In the genomic region with DNA sequence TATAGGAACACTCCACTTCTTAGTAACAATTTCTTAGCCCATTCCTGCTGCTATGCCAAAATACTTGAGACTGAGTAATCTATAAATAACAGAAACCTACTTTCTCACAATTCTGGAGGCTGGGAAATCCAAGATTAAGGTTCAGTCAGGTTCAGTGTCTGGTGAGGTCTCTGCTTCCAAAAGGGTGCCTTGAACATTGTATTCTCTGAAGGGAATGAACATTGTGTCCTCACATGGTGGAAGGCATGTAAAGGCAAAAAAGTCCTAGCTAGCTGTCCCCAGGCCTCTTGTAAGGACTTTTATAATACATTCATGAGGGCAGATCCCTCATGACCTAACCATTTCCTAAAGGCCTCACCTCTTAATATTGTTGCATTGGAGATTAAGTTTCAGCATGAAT, we compare ENCODE assay signal across 16 cellular contexts. TPM values are rescaled to one million over a fixed set of nuclear protein-coding genes. Genes with fewer than 3 reads are reported as not detected.
A peak's percentile ranks its signal among the peaks of the same experiment; 100 is the strongest.
DNase-seq lines count a peak whose midpoint lies in the region; ATAC-seq and TF ChIP-seq lines count a peak whose summit lies in the region.
"Had no signal": no experiment of that assay in that cellular context is flagged by ENCODE, and none has a peak within 500 bp of the region (broad histone marks: within the 10 kb centered on the region; RNA-seq: fewer than 3 reads in every experiment).

No MANE protein-coding gene starts in this region.

- no peak for TF ChIP-seq EP300 in upper lobe of left lung (IDR thresholded peaks at IDR 0.05)

- H3K27me3 ChIP-seq in ascending aorta (no peaks in the 10 kb centered on the region), dorsolateral prefrontal cortex (no peaks in the 10 kb centered on the region), upper lobe of left lung (no peaks in the 10 kb centered on the region), PC-3 (ENCODE audit: low read length) (no peaks in the 10 kb centered on the region)

- H3K4me1 ChIP-seq in ascending aorta: peaks cover 6 to 14% of the 10 kb centered on the region in 2 donors
- H3K4me1 ChIP-seq in upper lobe of left lung: peaks cover 9 to 15% (median 13%) of the 10 kb centered on the region in 4 donors
- H3K4me1 ChIP-seq in PC-3 (ENCODE audit: insufficient read depth, low read length): peaks cover 20% of the 10 kb centered on the region

- H3K9ac ChIP-seq in PC-3 (ENCODE audit: low read length): no peak overlapping the region

- H4K20me1 ChIP-seq in PC-3 (ENCODE audit: low read length): no peaks in the 10 kb centered on the region

- H3K4me3 Mint-ChIP-seq in nephron: no peak overlapping the region
- H3K4me3 Mint-ChIP-seq: activated B cell treated with CpG ODN at 0.5 μM for 24 hours, B cell had no signal

- TF ChIP-seq CTCF in ascending aorta (IDR thresholded peaks at IDR 0.05) (no peak), dorsolateral prefrontal cortex (IDR thresholded peaks at IDR 0.05 in 54 of 56, conservative IDR thresholded peaks at IDR 0.05 in 2 of 56; ENCODE audit: low read depth in 1 of 56, partially characterized antibody in 56 of 56) (no peak), nephron (IDR thresholded peaks at IDR 0.05; ENCODE audit: unreplicated experiment in 3 of 3) (no peak), upper lobe of left lung (IDR thresholded peaks at IDR 0.05) (no peak), PC-3 (conservative IDR thresholded peaks at IDR 0.05; ENCODE audit: low read depth, low read length) (no peak)

- peaks cover 25% of the 10 kb centered on the region for H3K4me1 Mint-ChIP-seq in nephron
- H3K4me1 Mint-ChIP-seq: activated B cell treated with CpG ODN at 0.5 μM for 24 hours, B cell had no signal

- H3K4me2 ChIP-seq in PC-3 (ENCODE audit: low read length): no peak overlapping the region

- no peaks in the 10 kb centered on the region for H3F3A ChIP-seq in PC-3 (ENCODE audit: low read length, unreplicated experiment)

- H3K27ac Mint-ChIP-seq in nephron: peak overlapping the region; percentile 90 to 98 (median 95)
- H3K27ac Mint-ChIP-seq: activated B cell treated with CpG ODN at 0.5 μM for 24 hours, B cell had no signal

- no peaks in the 10 kb centered on the region for H3K9me3 Mint-ChIP-seq in nephron
- H3K9me3 Mint-ChIP-seq: activated B cell treated with CpG ODN at 0.5 μM for 24 hours had no signal

- BruUV-seq in PC-3 (replicated peaks; lab: Mats Ljungman, UMichigan): no TSS peak

- no peak for DNase-seq in ascending aorta (ENCODE audit: low spot score in 2 of 2)
- no peak for DNase-seq in dorsolateral prefrontal cortex
- DNase-seq in upper lobe of left lung: no peak
- no peak for DNase-seq in RPMI8226
- no peak for DNase-seq in PC-3
- DNase-seq: activated B cell treated with CpG ODN at 0.5 μM for 24 hours; amygdala; Calu3; stimulated activated naive CD8-positive, alpha-beta T cell treated with anti-CD3 and anti-CD28 coated beads, Interleukin-15, Interleukin-2, amounts not matched to agents 100 U/mL and 50 U/mL, for 24 hours had no signal

- no peaks in the 10 kb centered on the region for H3K27me3 Mint-ChIP-seq in nephron (ENCODE audit: low read depth)
- H3K27me3 Mint-ChIP-seq: activated B cell treated with CpG ODN at 0.5 μM for 24 hours, B cell had no signal

- H3K36me3 Mint-ChIP-seq in nephron (ENCODE audit: low read depth): no peaks in the 10 kb centered on the region

- H3K27ac ChIP-seq in ascending aorta (peak overlapping the region; percentile 73 to 84), dorsolateral prefrontal cortex (peak overlapping the region in 43 of 59 donors; percentile 3 to 83 (median 43)), upper lobe of left lung (peak overlapping the region in 3 of 4 donors; percentile 28 to 73 (median 62)), PC-3 (ENCODE audit: low read length) (no peak overlapping the region)

- no peaks in the 10 kb centered on the region for H3K9me3 ChIP-seq in ascending aorta
- no peaks in the 10 kb centered on the region for H3K9me3 ChIP-seq in upper lobe of left lung
- no peaks in the 10 kb centered on the region for H3K9me3 ChIP-seq in PC-3 (ENCODE audit: low read length)

- TF ChIP-seq POLR2A in upper lobe of left lung (IDR thresholded peaks at IDR 0.05): no peak

- CTCF ChIA-PET in PC-3 (lab: Charles Lee): interaction anchor here (0.6 kb wide), 1 partner anchor 582 kb away, joined by 3 read pairs; no protein-coding TSS in a partner anchor

- H3K4me3 ChIP-seq in ascending aorta: no peak overlapping the region
- H3K4me3 ChIP-seq in dorsolateral prefrontal cortex: no peak overlapping the region
- H3K4me3 ChIP-seq in upper lobe of left lung: no peak overlapping the region
- H3K4me3 ChIP-seq in PC-3 (ENCODE audit: low read length): no peak overlapping the region
- H3K4me3 ChIP-seq: GM12878 had no signal

- ATAC-seq in upper lobe of left lung (ENCODE audit: low FRiP score in 2 of 2) (no peak), PC-3 (no peak), GM18868 (IDR thresholded peaks at IDR 0.05; ENCODE audit: unreplicated experiment) (no peak)
- ATAC-seq: GM12878; stimulated activated naive CD8-positive, alpha-beta T cell treated with anti-CD3 and anti-CD28 coated beads, Interleukin-15, Interleukin-2, amounts not matched to agents 100 U/mL and 50 U/mL, for 24 hours had no signal

- no peaks in the 10 kb centered on the region for H3K79me2 ChIP-seq in PC-3 (ENCODE audit: low read length)

- no peaks in the 10 kb centered on the region for H3K9me2 ChIP-seq in PC-3 (replicated peaks; ENCODE audit: low read length)

- H3K36me3 ChIP-seq in ascending aorta: no peaks in the 10 kb centered on the region
- H3K36me3 ChIP-seq in upper lobe of left lung: no peaks in the 10 kb centered on the region
- H3K36me3 ChIP-seq in PC-3 (ENCODE audit: low read depth, low read length): no peaks in the 10 kb centered on the region

- POLR2A ChIA-PET in PC-3 (lab: Charles Lee; ENCODE audit: unreplicated experiment): no interaction called here

- no peak overlapping the region for H2AFZ ChIP-seq in PC-3 (ENCODE audit: low read length)

- intact Hi-C loops in ascending aorta (cut with DNase I): loop anchor here (5.0 kb wide), 1 partner anchor 665 kb away; a partner anchor contains a TSS
- intact Hi-C loops in dorsolateral prefrontal cortex (cut with DNase I): loop anchor here (5.0 to 10.0 kb wide), 6 partner anchors 75 to 565 kb away; a partner anchor contains a TSS
- intact Hi-C loops in PC-3 (cut with micrococcal nuclease): no loop called here

RNA-seq across cellular contexts. Expression of a gene that starts 6.9 kb away (rescaled TPM):
- total RNA-seq in ascending aorta: not detected
- total RNA-seq in dorsolateral prefrontal cortex: 10 to 100 TPM in 1 of 120 experiments, 1 to 10 TPM in 119; 1.4 to 10.5 (median 4.5) TPM
- 1 to 10 TPM in 1 of 6 donors, under 1 TPM in 3, not detected in 2; 0.44 to 1.4 (median 0.62) TPM for total RNA-seq in upper lobe of left lung
- not detected in 2 replicates for total RNA-seq in PC-3 (2014; rRNA removed)
- total RNA-seq: Calu3, G401, H4, HT1080 had no signal
